ENCODE assay signal across 13 cellular contexts in the genomic region with DNA sequence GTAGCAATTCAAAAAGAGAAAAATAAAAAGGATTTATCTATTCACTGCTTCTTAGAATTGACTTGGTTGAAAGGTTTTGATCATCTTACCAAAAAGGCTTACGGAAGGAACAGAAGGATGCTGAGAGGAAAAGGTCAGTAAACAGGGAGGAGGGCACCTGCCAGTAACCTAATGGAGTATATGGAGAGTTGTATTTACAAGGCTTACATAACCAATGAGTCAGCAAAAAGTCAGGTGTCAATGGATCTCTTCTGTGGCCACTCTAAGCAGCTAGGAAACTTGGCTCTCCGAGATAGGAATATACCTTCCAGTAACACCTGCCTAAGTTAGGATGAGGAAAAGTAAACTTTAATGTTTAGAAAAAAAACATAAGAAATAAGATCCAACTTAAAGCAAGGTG.
DNase-seq lines count a peak whose midpoint lies in the region.
"Had no signal": no experiment of that assay in that cellular context is flagged by ENCODE, and none has a peak within 500 bp of the region (broad histone marks: within the 10 kb centered on the region; RNA-seq: fewer than 3 reads in every experiment).

No MANE protein-coding gene starts in this region.

- no peak overlapping the region for H3K4ac ChIP-seq in trophoblast cell (ENCODE audit: low read depth, low read length)

- H2BK5ac ChIP-seq in trophoblast cell (ENCODE audit: low read depth, low read length, poor library complexity) = no peak overlapping the region

- peaks cover 7% of the 10 kb centered on the region for H3K4me1 ChIP-seq in mucosa of stomach (ENCODE audit: control insufficient read depth, insufficient read depth, low read length)
- H3K4me1 ChIP-seq in trophoblast cell (ENCODE audit: control insufficient read depth in 1 of 2, insufficient read depth in 2 of 2, low read length in 2 of 2) = peaks cover 5 to 6% of the 10 kb centered on the region in 2 experiments

- peak; percentile 33 for DNase-seq in DMS79 treated with DMSO at 0.1 percent for 48 hours (lab: John Stamatoyannopoulos, UW)
- peak; percentile 64 for DNase-seq in NCI-H2171 treated with DMSO at 0.1 percent for 48 hours (lab: John Stamatoyannopoulos, UW)
- peak; percentile 8 for DNase-seq in dermis blood vessel endothelial cell
- DNase-seq in NCI-H128 (lab: John Stamatoyannopoulos, UW; ENCODE audit: unreplicated experiment) = no peak
- DNase-seq in trophoblast cell = no peak
- DNase-seq in activated naive CD4-positive, alpha-beta T cell (lab: John Stamatoyannopoulos, UW) = no peak
- DNase-seq in GM19240 (ENCODE audit: insufficient read length, low spot score) = no peak
- DNase-seq: CD8-positive, alpha-beta T cell; effector CD8-positive, alpha-beta T cell; kidney glomerular epithelial cell had no signal

- H2BK12ac ChIP-seq in trophoblast cell (ENCODE audit: low read length) = no peak overlapping the region

- no peaks in the 10 kb centered on the region for H3K79me1 ChIP-seq in trophoblast cell (ENCODE audit: low read length)

- H3K36me3 ChIP-seq in mucosa of stomach (ENCODE audit: control insufficient read depth, insufficient read depth, low read length) (no peaks in the 10 kb centered on the region), trophoblast cell (ENCODE audit: control insufficient read depth in 1 of 2, insufficient read depth in 2 of 2, low read length in 2 of 2) (no peaks in the 10 kb centered on the region)
- H3K36me3 ChIP-seq: tibial nerve had no signal

- no CpG with 5 or more reads among the region's 2 CpGs for WGBS in trophoblast cell (ENCODE audit: extremely low coverage, insufficient coverage, insufficient read length)

- H3K27me3 ChIP-seq in mucosa of stomach (ENCODE audit: control insufficient read depth, insufficient read depth, low read length) = no peaks in the 10 kb centered on the region
- H3K27me3 ChIP-seq in trophoblast cell (ENCODE audit: insufficient read depth, low read length) = no peaks in the 10 kb centered on the region
- H3K27me3 ChIP-seq: tibial nerve had no signal

- H3K27ac ChIP-seq in trophoblast cell (ENCODE audit: low read depth, low read length) = no peak overlapping the region
- H3K27ac ChIP-seq: KMS-11 had no signal

- H3K23ac ChIP-seq in trophoblast cell (ENCODE audit: low read length) = no peak overlapping the region

- H3K9me3 ChIP-seq in mucosa of stomach (ENCODE audit: control insufficient read depth, low read length) (no peaks in the 10 kb centered on the region), trophoblast cell (ENCODE audit: insufficient read depth, low read depth, low read length) (no peaks in the 10 kb centered on the region)
- H3K9me3 ChIP-seq: tibial nerve had no signal

- no peak overlapping the region for H2BK120ac ChIP-seq in trophoblast cell (ENCODE audit: insufficient read depth, low read length, poor library complexity)

- no peak overlapping the region for H3K4me2 ChIP-seq in trophoblast cell (ENCODE audit: low read length)
- H3K4me2 ChIP-seq: KMS-11 had no signal

- H3K4me3 ChIP-seq in mucosa of stomach (ENCODE audit: low read length) (no peak overlapping the region), trophoblast cell (ENCODE audit: low read depth, low read length) (no peak overlapping the region)
- H3K4me3 ChIP-seq: tibial nerve had no signal

- H3K14ac ChIP-seq in trophoblast cell (ENCODE audit: low read length) = no peak overlapping the region

- peak overlapping the region; percentile 1 for H3K9ac ChIP-seq in mucosa of stomach (ENCODE audit: low read length)
- no peak overlapping the region for H3K9ac ChIP-seq in trophoblast cell (ENCODE audit: low read length)
- H3K9ac ChIP-seq: KMS-11 had no signal

- H4K12ac ChIP-seq in trophoblast cell (ENCODE audit: low read depth, low read length) = no peak overlapping the region

- H4K8ac ChIP-seq in trophoblast cell (ENCODE audit: low read depth, low read length) = no peak overlapping the region

- H3K79me2 ChIP-seq in trophoblast cell (ENCODE audit: control insufficient read depth, insufficient read depth, low read length, poor library complexity) = no peaks in the 10 kb centered on the region

- H2AK5ac ChIP-seq in trophoblast cell (ENCODE audit: low read length) = no peak overlapping the region

- no peak overlapping the region for H2AFZ ChIP-seq in trophoblast cell (ENCODE audit: insufficient read depth, low read length, poor library complexity)

- no peak overlapping the region for H4K91ac ChIP-seq in trophoblast cell (ENCODE audit: low read depth, low read length)

- no peak overlapping the region for H3K18ac ChIP-seq in trophoblast cell (ENCODE audit: low read length)

Comparison
In these comparisons a context has a peak if more than half of its experiments do, and no peak if none do; other contexts are left out.
1. DNase-seq: peak in DMS79 treated with DMSO at 0.1 percent for 48 hours (single experiment), NCI-H2171 treated with DMSO at 0.1 percent for 48 hours (single experiment) and dermis blood vessel endothelial cell (single experiment); none in NCI-H128 (single experiment), trophoblast cell (0 of 2), activated naive CD4-positive, alpha-beta T cell (0 of 4) and GM19240 (single experiment).